Comparison of ENCODE assay signal across 14 cellular contexts in the genomic region with DNA sequence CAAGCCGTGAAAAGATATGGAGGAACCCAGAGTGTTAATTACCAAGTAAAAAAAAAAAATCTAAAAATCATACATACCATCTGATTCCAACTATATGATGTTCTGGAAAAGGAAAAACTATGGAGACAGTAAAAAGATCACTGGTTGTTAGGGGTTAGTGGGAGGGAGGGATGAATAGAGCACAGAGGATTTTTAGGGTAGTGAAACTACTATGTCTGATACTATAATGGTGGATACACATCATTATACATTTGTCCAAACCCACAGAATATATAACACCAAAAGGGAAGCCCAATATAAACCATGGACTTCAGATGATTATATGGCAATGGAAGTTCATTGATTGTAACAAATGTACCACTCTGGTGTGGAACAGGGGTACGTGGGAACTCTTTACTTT.
"Had no signal": no experiment of that assay in that cellular context is flagged by ENCODE, and none has a peak within 500 bp of the region (broad histone marks: within the 10 kb centered on the region; RNA-seq: fewer than 3 reads in every experiment).

No MANE protein-coding gene starts in this region.

- H3K9me3 ChIP-seq: mucosa of descending colon, right atrium auricular region, sigmoid colon had no signal

- H3K4me3 Mint-ChIP-seq: natural killer cell, neural crest cell had no signal

- ATAC-seq: mucosa of descending colon, natural killer cell had no signal

- H3K79me2 ChIP-seq: hepatocyte had no signal

- H3K27ac Mint-ChIP-seq: natural killer cell had no signal

- H3K4me3 ChIP-seq: dorsolateral prefrontal cortex, hepatocyte, mucosa of descending colon, right atrium auricular region, sigmoid colon, skin epidermis had no signal

- H3K36me3 Mint-ChIP-seq: natural killer cell had no signal

- H3K27ac ChIP-seq: dorsolateral prefrontal cortex, hepatocyte, right atrium auricular region, sigmoid colon, skin epidermis had no signal

- DNase-seq: cortex of kidney; dorsolateral prefrontal cortex; effector CD8-positive, alpha-beta T cell; foreskin melanocyte; head of caudate nucleus; mucosa of descending colon; natural killer cell; sigmoid colon; stimulated activated naive CD4-positive, alpha-beta T cell treated with Interleukin-2 at 50 U/mL for 16 hours; trophoblast cell had no signal

- H2AFZ ChIP-seq: hepatocyte had no signal

- H3K4me1 Mint-ChIP-seq: natural killer cell, neural crest cell had no signal

- H3K4me2 ChIP-seq: hepatocyte had no signal

- H3K9me3 Mint-ChIP-seq: natural killer cell, neural crest cell had no signal

- H3K4me1 ChIP-seq: right atrium auricular region, sigmoid colon had no signal

- H3K36me3 ChIP-seq: right atrium auricular region, sigmoid colon had no signal
